8 cellular contexts compared by ENCODE assay signal in genomic region chr13:97849305-97849704, GRCh38.
A peak's percentile ranks its signal among the peaks of the same experiment; 100 is the strongest.
DNase-seq lines count a peak whose midpoint lies in the region; FAIRE-seq and TF ChIP-seq lines count a peak whose summit lies in the region.

No MANE protein-coding gene starts in this region.

- peak; percentile 47 for FAIRE-seq in astrocyte (lab: Jason Lieb, UNC)

- peaks cover 5% of the 10 kb centered on the region for H3K9me3 Mint-ChIP-seq in astrocyte (ENCODE audit: unreplicated experiment)
- no peaks in the 10 kb centered on the region for H3K9me3 Mint-ChIP-seq in progenitor cell of endocrine pancreas (ENCODE audit: low read depth)

- no peak overlapping the region for H3K4me2 ChIP-seq in astrocyte (ENCODE audit: low read length)

- H3K4me3 ChIP-seq in H7 (ENCODE audit: insufficient read depth, low read depth, low read length) (no peak overlapping the region), LNCaP clone FGC (ENCODE audit: low read depth, low read length) (no peak overlapping the region), astrocyte (ENCODE audit: insufficient read depth, low read depth, low read length) (no peak overlapping the region)

- no peaks in the 10 kb centered on the region for H3K36me3 ChIP-seq in H7 (replicated peaks; ENCODE audit: control insufficient read depth, insufficient read depth, low read length)
- no peaks in the 10 kb centered on the region for H3K36me3 ChIP-seq in astrocyte (ENCODE audit: insufficient read depth, low read length)

- H3K27me3 Mint-ChIP-seq in astrocyte (ENCODE audit: low read depth, unreplicated experiment) (no peaks in the 10 kb centered on the region), progenitor cell of endocrine pancreas (peaks cover 7% of the 10 kb centered on the region)

- H3K27ac Mint-ChIP-seq in astrocyte (ENCODE audit: unreplicated experiment) (no peak overlapping the region), progenitor cell of endocrine pancreas (no peak overlapping the region)

- H3K79me2 ChIP-seq in astrocyte (ENCODE audit: insufficient read depth, low read length): no peaks in the 10 kb centered on the region

- no peaks in the 10 kb centered on the region for H4K20me1 ChIP-seq in astrocyte (ENCODE audit: insufficient read depth, low read length)

- TF ChIP-seq CTCF in LNCaP clone FGC (IDR thresholded peaks at IDR 0.05; ENCODE audit: control insufficient read depth, extremely low read depth, insufficient read depth) (peak; percentile 47), astrocyte (IDR thresholded peaks at IDR 0.05; ENCODE audit: insufficient read depth, low read depth, low read length) (peak; percentile 39), progenitor cell of endocrine pancreas (IDR thresholded peaks at IDR 0.05; ENCODE audit: unreplicated experiment) (peak; percentile 55)

- H3K9me3 ChIP-seq in astrocyte (ENCODE audit: insufficient read depth, low read depth, low read length): no peaks in the 10 kb centered on the region

- no peaks in the 10 kb centered on the region for H3K27me3 ChIP-seq in H7 (ENCODE audit: control insufficient read depth, insufficient read depth, low read length)
- no peaks in the 10 kb centered on the region for H3K27me3 ChIP-seq in astrocyte (ENCODE audit: insufficient read depth, low read length)

- no peak overlapping the region for H3K9ac ChIP-seq in astrocyte (ENCODE audit: low read length)

- DNase-seq in SIG-M5 treated with dmso at 0.1 percent for 504 hours (lab: John Stamatoyannopoulos, UW; ENCODE audit: unreplicated experiment): peak; percentile 21
- DNase-seq in SIG-M5 (lab: John Stamatoyannopoulos, UW): no peak
- peak; percentile 31 for DNase-seq in H7
- no peak for DNase-seq in LNCaP clone FGC (ENCODE audit: low read depth)
- peak; percentile 18 for DNase-seq in astrocyte (ENCODE audit: low read depth)
- no peak for DNase-seq in progenitor cell of endocrine pancreas (ENCODE audit: low spot score, unreplicated experiment)
- no peak for DNase-seq in DMS114 treated with DMSO at 0.1 percent for 48 hours (lab: John Stamatoyannopoulos, UW; ENCODE audit: unreplicated experiment)
- no peak for DNase-seq in midbrain (lab: John Stamatoyannopoulos, UW)

- H3K4me1 Mint-ChIP-seq in astrocyte (ENCODE audit: low read depth, unreplicated experiment) (peaks cover 10% of the 10 kb centered on the region), progenitor cell of endocrine pancreas (ENCODE audit: low read depth) (no peaks in the 10 kb centered on the region)

- H3K36me3 Mint-ChIP-seq in astrocyte (ENCODE audit: low read depth, unreplicated experiment) (no peaks in the 10 kb centered on the region), progenitor cell of endocrine pancreas (ENCODE audit: insufficient read depth) (no peaks in the 10 kb centered on the region)

- no peak overlapping the region for H3K27ac ChIP-seq in astrocyte (ENCODE audit: low read depth, low read length)

- H3K4me3 Mint-ChIP-seq in astrocyte (ENCODE audit: unreplicated experiment) (no peak overlapping the region), progenitor cell of endocrine pancreas (ENCODE audit: low read depth) (no peak overlapping the region)

- H3K4me1 ChIP-seq in astrocyte (ENCODE audit: insufficient read depth, low read length): peaks cover 7% of the 10 kb centered on the region

- no peak overlapping the region for H2AFZ ChIP-seq in astrocyte (ENCODE audit: low read depth, low read length)

Comparison
In these comparisons a context has a peak if more than half of its experiments do, and no peak if none do; other contexts are left out.
1. DNase-seq: peak in SIG-M5 treated with dmso at 0.1 percent for 504 hours (single experiment), H7 (single experiment) and astrocyte (single experiment); none in SIG-M5 (single experiment), LNCaP clone FGC (single experiment), progenitor cell of endocrine pancreas (single experiment), DMS114 treated with DMSO at 0.1 percent for 48 hours (single experiment) and midbrain (single experiment).
2. Peak in every context shown above with its lines, with median percentiles within 50 percentile points of each other: CTCF ChIP-seq.